9 cellular contexts compared by ENCODE assay signal in the genomic region with DNA sequence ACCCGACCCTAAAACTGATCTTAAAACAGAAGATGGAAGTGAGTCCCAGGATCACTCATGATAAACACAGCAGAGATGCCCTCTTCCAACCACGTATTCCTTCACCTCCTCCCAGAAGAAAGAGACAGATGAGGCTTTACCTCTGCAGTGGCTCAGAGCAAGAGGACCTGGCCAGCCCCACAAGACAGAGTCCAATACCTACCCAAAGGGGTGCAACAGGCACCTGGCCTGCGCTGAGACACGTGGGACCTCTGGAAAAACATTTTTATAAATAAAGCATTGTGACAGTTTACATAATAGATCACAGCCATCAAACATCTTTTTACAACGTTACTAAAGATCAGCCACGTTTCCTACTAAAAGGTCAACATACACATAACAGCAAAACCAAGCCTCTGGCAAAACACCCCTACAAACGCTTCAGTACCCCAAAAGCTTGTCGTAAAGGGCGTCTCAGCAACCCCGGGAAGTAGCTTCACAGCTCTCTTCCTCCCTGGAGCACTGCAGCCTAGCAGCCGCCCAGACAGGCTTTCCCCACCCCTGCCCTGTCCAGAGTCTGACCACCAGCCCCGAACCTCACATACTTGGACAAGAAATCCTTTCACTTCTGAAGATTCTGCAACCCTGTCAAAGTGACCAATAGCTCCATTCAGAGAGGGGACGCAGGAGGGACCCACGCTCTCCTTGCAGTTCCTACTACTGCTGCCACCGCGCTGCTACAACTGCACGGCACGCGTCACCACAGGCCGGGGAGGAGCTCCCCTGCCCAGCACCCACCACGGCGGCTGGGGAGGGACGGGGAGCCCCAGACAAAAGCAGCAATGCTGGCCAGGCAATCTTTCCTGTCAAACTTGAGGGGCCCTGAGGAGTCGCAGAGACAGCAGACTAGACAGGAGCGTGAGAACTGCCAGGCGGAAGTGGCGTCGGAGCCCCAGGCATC. TPM values are rescaled to one million over a fixed set of nuclear protein-coding genes. Genes with fewer than 3 reads are reported as not detected.
DNase-seq lines count a peak whose midpoint lies in the region; ATAC-seq, FAIRE-seq and TF ChIP-seq lines count a peak whose summit lies in the region.
"Had no signal": no experiment of that assay in that cellular context is flagged by ENCODE, and none has a peak within 500 bp of the region (broad histone marks: within the 10 kb centered on the region; RNA-seq: fewer than 3 reads in every experiment).

No MANE protein-coding gene starts in this region.

- peaks cover 49 to 57% of the 10 kb centered on the region in 2 donors for H3K4me1 Mint-ChIP-seq in natural killer cell

- peak overlapping the region; percentile 16 to 63 for H3K27ac Mint-ChIP-seq in natural killer cell

- peak overlapping the region; percentile 77 for H3K4me3 Mint-ChIP-seq in natural killer cell

- no peak for TF ChIP-seq EP300 in K562 (IDR thresholded peaks at IDR 0.05; ENCODE audit: low read length)

- peak overlapping the region in 1 of 2 experiments; percentile 85; a peak in 2 of 4 replicates for H3K9ac ChIP-seq in K562 (ENCODE audit: insufficient read depth in 1 of 2, low read depth in 2 of 2, low read length in 2 of 2)

- H3K27me3 Mint-ChIP-seq in natural killer cell (ENCODE audit: low read depth in 2 of 2) = no peaks in the 10 kb centered on the region

- 83% methylated on average over 23 of the region's 28 CpGs for WGBS in K562 (ENCODE audit: insufficient coverage, low coverage, missing lambda C conversion rate)
- WGBS in aorta, 2 donors = 83 to 84% methylated on average over 28 of the region's 28 CpGs

- H3K79me2 ChIP-seq in K562 (ENCODE audit: control insufficient read depth, insufficient read depth, low read length) = peaks cover 58% of the 10 kb centered on the region

- H3K27ac ChIP-seq in HL-60 (replicated peaks) (no peak overlapping the region), K562 (ENCODE audit: extremely low read depth, low read depth, low read length) (no peak overlapping the region), aorta (ENCODE audit: low read depth in 1 of 2, low read length in 2 of 2) (no peak overlapping the region)

- no peak for TF ChIP-seq POLR2A in K562 (conservative IDR thresholded peaks at IDR 0.05)

- no peak for ATAC-seq in K562
- ATAC-seq in natural killer cell = no peak
- ATAC-seq in GM19463 (IDR thresholded peaks at IDR 0.05; ENCODE audit: unreplicated experiment) = no peak
- no peak for ATAC-seq in aorta (ENCODE audit: low FRiP score)

- CTCF ChIA-PET in K562 (lab: Yijun Ruan, JAX; ENCODE audit: low intra/inter-chr PET ratio) = interaction anchor here (0.7 kb wide), 1 partner anchor 78 kb away, joined by 3 read pairs; no protein-coding TSS in a partner anchor

- no peak overlapping the region for H3K4me2 ChIP-seq in K562 (ENCODE audit: insufficient read depth, low read length)

- no peak for TF ChIP-seq RAD21 in K562 (CRISPR knock-in tag; conservative IDR thresholded peaks at IDR 0.05 in 1 of 2, IDR thresholded peaks at IDR 0.05 in 1 of 2)

- H3K27me3 ChIP-seq in HL-60 (ENCODE audit: insufficient read depth, poor library complexity, severe bottlenecking) (no peaks in the 10 kb centered on the region), K562 (ENCODE audit: control insufficient read depth in 2 of 2, insufficient read depth in 2 of 2, low read length in 2 of 2) (no peaks in the 10 kb centered on the region), aorta (ENCODE audit: control insufficient read depth in 1 of 2, insufficient read depth in 2 of 2, low read length in 1 of 2) (peaks cover 0 to 2% of the 10 kb centered on the region in 2 donors)

- H3K36me3 Mint-ChIP-seq in natural killer cell = no peaks in the 10 kb centered on the region

- H3K4me3 ChIP-seq in HL-60 (replicated peaks; ENCODE audit: insufficient read depth, low read length) = peak overlapping the region; percentile 30
- H3K4me3 ChIP-seq in K562 = no peak overlapping the region
- no peak overlapping the region for H3K4me3 ChIP-seq in aorta (ENCODE audit: low read length in 2 of 2)

- TF ChIP-seq CTCF in HL-60 (IDR thresholded peaks at IDR 0.05; ENCODE audit: insufficient read depth, low read length) = no peak
- TF ChIP-seq CTCF in K562 (IDR thresholded peaks at IDR 0.05 in 2 of 3, conservative IDR thresholded peaks at IDR 0.05 in 1 of 3; ENCODE audit: insufficient read depth in 2 of 3, low read depth in 1 of 3, low read length in 3 of 3) = no peak
- TF ChIP-seq CTCF in natural killer cell (IDR thresholded peaks at IDR 0.05) = no peak

- TSS peak; percentile 66 for BruUV-seq in K562 (replicated peaks; lab: Mats Ljungman, UMichigan)

- in situ Hi-C loops in K562 (cut with MboI) = no loop called here

- FAIRE-seq in K562 (lab: Jason Lieb, UNC) = no peak

- H3K4me1 ChIP-seq in K562 (replicated peaks in 1 of 2; ENCODE audit: control insufficient read depth in 2 of 2, insufficient read depth in 2 of 2, low read length in 2 of 2) (peaks cover 19 to 44% of the 10 kb centered on the region in 2 experiments), aorta (ENCODE audit: control insufficient read depth in 1 of 2, insufficient read depth in 2 of 2, low read length in 2 of 2) (no peaks in the 10 kb centered on the region)

- no peaks in the 10 kb centered on the region for H3K9me3 Mint-ChIP-seq in natural killer cell

- H2AFZ ChIP-seq in K562 (ENCODE audit: low read depth, low read length) = no peak overlapping the region

- peaks cover 35% of the 10 kb centered on the region for H3K36me3 ChIP-seq in K562 (ENCODE audit: control insufficient read depth, insufficient read depth, low read length)
- H3K36me3 ChIP-seq in aorta (ENCODE audit: control insufficient read depth in 1 of 2, insufficient read depth in 2 of 2, low read length in 1 of 2) = no peaks in the 10 kb centered on the region

- intact Hi-C loops in K562 (cut with micrococcal nuclease) = loop anchor here (5.0 kb wide), 1 partner anchor 36 kb away; no protein-coding TSS in a partner anchor
- intact Hi-C loops in natural killer cell (cut with micrococcal nuclease) = no loop called here
- intact Hi-C loops in aorta (cut with DNase I) = no loop called here

- DNase-seq in Ammon's horn (ENCODE audit: low spot score) (peak; percentile 24), HL-60 (ENCODE audit: low read depth in 1 of 2, low spot score in 1 of 2) (no peak), K562 (ENCODE audit: extremely low read depth in 1 of 4, low spot score in 3 of 4) (peak in 1 of 4 experiments; percentile 5), natural killer cell (no peak), aorta (no peak), NCI-H748 (lab: John Stamatoyannopoulos, UW; ENCODE audit: unreplicated experiment) (no peak), HPDE6-E6E7 (ENCODE audit: extremely low spot score) (no peak)
- DNase-seq: GF-D8 had no signal

- H4K20me1 ChIP-seq in K562 (replicated peaks; ENCODE audit: control insufficient read depth, insufficient read depth, low read length) = peaks cover 46% of the 10 kb centered on the region

- peaks cover 12% of the 10 kb centered on the region for H3K9me1 ChIP-seq in K562 (ENCODE audit: control insufficient read depth, insufficient read depth, low read length)

- no peaks in the 10 kb centered on the region for H3K9me3 ChIP-seq in K562 (replicated peaks; ENCODE audit: control insufficient read depth, insufficient read depth, low read depth, low read length)
- no peaks in the 10 kb centered on the region for H3K9me3 ChIP-seq in aorta (ENCODE audit: control insufficient read depth, low read length)

- POLR2A ChIA-PET in K562 (lab: Yijun Ruan, JAX) = interaction anchor here (0.6 to 0.8 kb wide), 3 partner anchors 9 to 1040 kb away, joined by 3 to 4 read pairs (median 3); no protein-coding TSS in a partner anchor

RNA-seq across cellular contexts. Expression of gene TAF4, which starts 2.8 kb away (rescaled TPM):
- total RNA-seq in K562 (2011; cell fraction: chromatin; rRNA removed; ENCODE audit: low replicate concordance) = 55.2 and 60.4 TPM in 2 replicates
- total RNA-seq in K562 (2011; cell fraction: nucleolus; rRNA removed) = 24.2 and 29.5 TPM in 2 replicates
- 37.6 and 39.3 TPM in 2 replicates for total RNA-seq in K562 (2011; cell fraction: nucleoplasm; rRNA removed)
- total RNA-seq in K562 (2014; rRNA removed) (5.3 and 6.7 TPM in 2 replicates), K562 (2014; rRNA removed; fragmentation: Illumina TruSeq; extraction: Trizol) (5.7 and 7.1 TPM in 2 replicates), K562 (2015; rRNA removed; fragmentation: Illumina TruSeq; extraction: Trizol) (5.6 and 7.8 TPM in 2 replicates), K562 (2021) (20.4 and 28.3 TPM in 2 replicates), natural killer cell (10 to 100 TPM; 30.0 to 35.1 (median 30.3) TPM), aorta (10 to 100 TPM; 13.2 to 19.5 TPM)
- polyA plus RNA-seq in K562 (2011; rRNA removed) (3.6 and 3.9 TPM in 2 replicates), K562 (2014; fragmentation: Illumina TruSeq; extraction: Trizol) (12.4 and 14.6 TPM in 2 replicates), K562 (2014; fragmentation: Nextera tagmentation; extraction: Ambion mirVana) (under 1 TPM; 0.44 to 0.48 TPM), K562 (2014; rRNA removed) (11.5 and 11.6 TPM in 2 replicates), aorta (1 to 10 TPM; 2.5 to 4.7 TPM)
- polyA plus RNA-seq in K562 (2011; cell fraction: cytosol; rRNA removed) = 3.1 and 9.7 TPM in 2 replicates
- 7.7 and 13.2 TPM in 2 replicates for polyA plus RNA-seq in K562 (2011; cell fraction: nucleus; rRNA removed)
- 10.2 and 14.4 TPM in 2 replicates for polyA plus RNA-seq in K562 (2012)
- 5.4 and 5.6 TPM in 2 replicates for polyA minus RNA-seq in K562 (2011; rRNA and poly(A)+ RNA removed)
- polyA minus RNA-seq in K562 (2011; cell fraction: cytosol; rRNA and poly(A)+ RNA removed) = 16.1 and 22.1 TPM in 2 replicates
- polyA minus RNA-seq in K562 (2011; cell fraction: nucleus; rRNA and poly(A)+ RNA removed) = 6.1 and 8.2 TPM in 2 replicates

RNA-seq across cellular contexts. Expression of gene LSM14B, which starts 59.3 kb away (rescaled TPM):
- 47.0 and 71.4 TPM in 2 replicates for total RNA-seq in K562 (2011; cell fraction: chromatin; rRNA removed; ENCODE audit: low replicate concordance)
- total RNA-seq in K562 (2011; cell fraction: nucleolus; rRNA removed) = 35.4 and 42.2 TPM in 2 replicates
- 57.3 and 73.7 TPM in 2 replicates for total RNA-seq in K562 (2011; cell fraction: nucleoplasm; rRNA removed)
- 20.2 and 24.8 TPM in 2 replicates for total RNA-seq in K562 (2014; rRNA removed)
- total RNA-seq in K562 (2014; rRNA removed; fragmentation: Illumina TruSeq; extraction: Trizol) = 12.8 and 13.1 TPM in 2 replicates
- 21.2 and 21.8 TPM in 2 replicates for total RNA-seq in K562 (2015; rRNA removed; fragmentation: Illumina TruSeq; extraction: Trizol)
- 32.7 and 36.0 TPM in 2 replicates for total RNA-seq in K562 (2021)
- 22.6 and 25.8 TPM in 2 replicates for polyA plus RNA-seq in K562 (2011; rRNA removed)
- 19.5 and 43.4 TPM in 2 replicates for polyA plus RNA-seq in K562 (2011; cell fraction: cytosol; rRNA removed)
- polyA plus RNA-seq in K562 (2011; cell fraction: nucleus; rRNA removed) = 40.4 and 59.2 TPM in 2 replicates
- polyA plus RNA-seq in K562 (2012) = 25.9 and 36.4 TPM in 2 replicates
- 19.5 and 25.0 TPM in 2 replicates for polyA plus RNA-seq in K562 (2014; fragmentation: Illumina TruSeq; extraction: Trizol)
- under 1 TPM; 0.66 to 0.83 TPM for polyA plus RNA-seq in K562 (2014; fragmentation: Nextera tagmentation; extraction: Ambion mirVana)
- polyA plus RNA-seq in K562 (2014; rRNA removed) = 26.5 and 27.8 TPM in 2 replicates
- 16.3 and 20.9 TPM in 2 replicates for polyA minus RNA-seq in K562 (2011; rRNA and poly(A)+ RNA removed)
- 13.7 and 20.2 TPM in 2 replicates for polyA minus RNA-seq in K562 (2011; cell fraction: cytosol; rRNA and poly(A)+ RNA removed)
- polyA minus RNA-seq in K562 (2011; cell fraction: nucleus; rRNA and poly(A)+ RNA removed) = 14.7 and 21.3 TPM in 2 replicates
- total RNA-seq in natural killer cell = 10 to 100 TPM; 41.1 to 56.2 (median 47.3) TPM
- 10 to 100 TPM; 25.0 to 29.5 TPM for total RNA-seq in aorta
- polyA plus RNA-seq in aorta = 10 to 100 TPM; 14.5 to 14.8 TPM
